In genomic region chr5:92391-93220, GRCh38 we compare ENCODE assay signal across 12 cellular contexts. TPM values are rescaled to one million over a fixed set of nuclear protein-coding genes. Genes with fewer than 3 reads are reported as not detected.
DNase-seq lines count a peak whose midpoint lies in the region; ATAC-seq and TF ChIP-seq lines count a peak whose summit lies in the region.
"Had no signal": no experiment of that assay in that cellular context is flagged by ENCODE, and none has a peak within 500 bp of the region (broad histone marks: within the 10 kb centered on the region; RNA-seq: fewer than 3 reads in every experiment).

No MANE protein-coding gene starts in this region.

- no peaks in the 10 kb centered on the region for H3F3A ChIP-seq in SK-N-SH (replicated peaks; ENCODE audit: insufficient read depth)

- H3K27me3 ChIP-seq in SK-N-SH (ENCODE audit: insufficient read depth), result peaks cover 36% of the 10 kb centered on the region; the same call in 1 of the 2 replicates
- H3K27me3 ChIP-seq in suprapubic skin, result peaks cover 72% of the 10 kb centered on the region

- no peaks in the 10 kb centered on the region for H3K9me2 ChIP-seq in SK-N-SH

- H4K20me1 ChIP-seq in SK-N-SH (ENCODE audit: insufficient read depth), result no peaks in the 10 kb centered on the region

- TF ChIP-seq EP300 in SK-N-SH (IDR thresholded peaks at IDR 0.05; ENCODE audit: borderline replicate concordance in 1 of 2, low read depth in 1 of 2, low read length in 1 of 2) (no peak), suprapubic skin (IDR thresholded peaks at IDR 0.05) (no peak)

- H2AFZ ChIP-seq in SK-N-SH (ENCODE audit: low read depth), result no peak overlapping the region

- TF ChIP-seq CTCF in SK-N-SH (IDR thresholded peaks at IDR 0.05) (no peak), suprapubic skin (IDR thresholded peaks at IDR 0.05) (no peak)

- TF ChIP-seq RAD21 in SK-N-SH (IDR thresholded peaks at IDR 0.05; ENCODE audit: low read length), result no peak

- no peaks in the 10 kb centered on the region for H3K36me3 ChIP-seq in SK-N-SH (replicated peaks in 1 of 2; ENCODE audit: control insufficient read depth in 1 of 2, insufficient read depth in 2 of 2, low read length in 1 of 2)
- H3K36me3 ChIP-seq in suprapubic skin, result no peaks in the 10 kb centered on the region
- H3K36me3 ChIP-seq: SJSA1 had no signal

- POLR2A ChIA-PET in SK-N-SH (lab: Yijun Ruan, JAX), result no interaction called here

- CTCF ChIA-PET in SK-N-SH (lab: Yijun Ruan, JAX), result interaction anchor here (1.5 kb wide), 1 partner anchor 10 kb away, joined by 3 read pairs; no protein-coding TSS in a partner anchor

- H3K27ac ChIP-seq in SK-N-SH (ENCODE audit: low read depth in 2 of 2, low read length in 1 of 2) (no peak overlapping the region), suprapubic skin (no peak overlapping the region)
- H3K27ac ChIP-seq: SJSA1 had no signal

- H3K4me1 ChIP-seq in SK-N-SH (ENCODE audit: control insufficient read depth in 1 of 2, insufficient read depth in 2 of 2, low read depth in 1 of 2, low read length in 1 of 2) (peaks cover 0 to 11% of the 10 kb centered on the region in 2 experiments; a peak in 1 of 4 replicates), suprapubic skin (peaks cover 8% of the 10 kb centered on the region)

- H3K9me3 ChIP-seq in SK-N-SH (no peaks in the 10 kb centered on the region), suprapubic skin (no peaks in the 10 kb centered on the region)
- H3K9me3 ChIP-seq: SJSA1 had no signal

- H3K9ac ChIP-seq in SK-N-SH, result no peak overlapping the region

- H3K4me3 ChIP-seq in SK-N-SH (ENCODE audit: low read depth in 2 of 2, low read length in 1 of 2) (peak overlapping the region in 1 of 2 experiments; percentile 40; a peak in 2 of 4 replicates), iPS-11a (ENCODE audit: low read depth, low read length) (peak overlapping the region; percentile 38), suprapubic skin (peak overlapping the region; percentile 55)
- H3K4me3 ChIP-seq: SJSA1 had no signal

- ATAC-seq in SK-N-SH treated with all-trans-retinoic acid at 6 μM for 48 hours, result no peak
- no peak for ATAC-seq in HG03469 (IDR thresholded peaks at IDR 0.05; ENCODE audit: unreplicated experiment)
- no peak for ATAC-seq in HG02885 (IDR thresholded peaks at IDR 0.05; ENCODE audit: poor library complexity, unreplicated experiment)
- ATAC-seq in HG03159 (IDR thresholded peaks at IDR 0.05; ENCODE audit: unreplicated experiment), result no peak

- TF ChIP-seq POLR2A in suprapubic skin (IDR thresholded peaks at IDR 0.05), result no peak

- no peak overlapping the region for H3K4me2 ChIP-seq in SK-N-SH

- DNase-seq in SK-N-SH, result peak; percentile 84
- DNase-seq in NCI-H748 (lab: John Stamatoyannopoulos, UW; ENCODE audit: unreplicated experiment), result peak; percentile 71
- DNase-seq in suprapubic skin (ENCODE audit: low spot score in 2 of 2), result peak in 1 of 2 donors; percentile 54
- DNase-seq: activated CD4-positive, CD25-positive, alpha-beta regulatory T cell treated with anti-CD3 and anti-CD28 coated beads, Interleukin-2, amount 50 U/mL, for 72 hours; cerebellar nuclear complex had no signal

- no peaks in the 10 kb centered on the region for H3K79me2 ChIP-seq in SK-N-SH (ENCODE audit: insufficient read depth)

- 21% methylated on average over 35 of the region's 38 CpGs for WGBS in SK-N-SH (ENCODE audit: low lambda C conversion rate)
- 27% methylated on average over 10 of the region's 38 CpGs for WGBS in suprapubic skin

TF ChIP-seq in SK-N-SH, 30 proteins besides CTCF, POLR2A, EP300 and RAD21:
- TF ChIP-seq MAX (IDR thresholded peaks at IDR 0.05; ENCODE audit: low read depth), result no peak
- TF ChIP-seq FOXM1 (IDR thresholded peaks at IDR 0.05; ENCODE audit: low read depth), result no peak
- no peak for TF ChIP-seq CHD2 (IDR thresholded peaks at IDR 0.05; ENCODE audit: low read length, partially characterized antibody)

TF ChIP-seq in SK-N-SH treated with all-trans-retinoic acid at 6 μM for 48 hours, 23 proteins besides CTCF, POLR2A, EP300 and RAD21:
- no peak for TF ChIP-seq CSDC2 (CRISPR knock-in tag; IDR thresholded peaks at IDR 0.05)

RNA-seq across cellular contexts. Expression of gene PLEKHG4B, which starts 0.6 kb away (rescaled TPM):
- polyA plus RNA-seq in SK-N-SH (2012; rRNA removed), result 0.18 and 0.21 TPM in 2 replicates
- 0.12 and 0.18 TPM in 2 replicates for polyA plus RNA-seq in SK-N-SH (2012; cell fraction: cytosol; rRNA removed)
- polyA plus RNA-seq in SK-N-SH (2012; cell fraction: nucleus; rRNA removed), result 0.25 and 0.86 TPM in 2 replicates
- total RNA-seq in suprapubic skin, result 1 to 10 TPM in 2 of 4 donors, under 1 TPM in 2; 0.45 to 2.4 (median 1.2) TPM
- total RNA-seq: activated T-helper 1 cell treated with anti-CD3 and anti-CD28 coated beads, Interleukin-12 subunit alpha, Interleukin-12 subunit beta, Interleukin-2, Interleukin-4 antibody, amounts not matched to agents 30 ng/mL and 10 ng/mL and 1 ng/mL, durations not matched to agents 14 hours and 24 hours and 36 hours had no signal
